1 cellular context compared by ENCODE assay signal in genomic region chr3:196287405-196288140, GRCh38.
TF ChIP-seq lines count a peak whose summit lies in the region.

Gene PCYT1A, minus strand, starts transcription at chr3:196287726. Its CDS starts 17,195 bp downstream, at chr3:196270531.

TF ChIP-seq in HepG2, 621 proteins besides CTCF, POLR2A, EP300 and RAD21 (continued from another document and continues in another):
- TF ChIP-seq, protein P1, sequence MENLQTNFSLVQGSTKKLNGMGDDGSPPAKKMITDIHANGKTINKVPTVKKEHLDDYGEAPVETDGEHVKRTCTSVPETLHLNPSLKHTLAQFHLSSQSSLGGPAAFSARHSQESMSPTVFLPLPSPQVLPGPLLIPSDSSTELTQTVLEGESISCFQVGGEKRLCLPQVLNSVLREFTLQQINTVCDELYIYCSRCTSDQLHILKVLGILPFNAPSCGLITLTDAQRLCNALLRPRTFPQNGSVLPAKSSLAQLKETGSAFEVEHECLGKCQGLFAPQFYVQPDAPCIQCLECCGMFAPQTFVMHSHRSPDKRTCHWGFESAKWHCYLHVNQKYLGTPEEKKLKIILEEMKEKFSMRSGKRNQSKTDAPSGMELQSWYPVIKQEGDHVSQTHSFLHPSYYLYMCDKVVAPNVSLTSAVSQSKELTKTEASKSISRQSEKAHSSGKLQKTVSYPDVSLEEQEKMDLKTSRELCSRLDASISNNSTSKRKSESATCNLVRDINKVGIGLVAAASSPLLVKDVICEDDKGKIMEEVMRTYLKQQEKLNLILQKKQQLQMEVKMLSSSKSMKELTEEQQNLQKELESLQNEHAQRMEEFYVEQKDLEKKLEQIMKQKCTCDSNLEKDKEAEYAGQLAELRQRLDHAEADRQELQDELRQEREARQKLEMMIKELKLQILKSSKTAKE (CRISPR knock-in tag; IDR thresholded peaks at IDR 0.05; ENCODE audit: borderline replicate concordance): peak; percentile 70
- no peak for TF ChIP-seq ATRX (CRISPR knock-in tag; IDR thresholded peaks at IDR 0.05; ENCODE audit: borderline replicate concordance)
- TF ChIP-seq HHEX (CRISPR knock-in tag; IDR thresholded peaks at IDR 0.05): no peak
- TF ChIP-seq, protein P2, sequence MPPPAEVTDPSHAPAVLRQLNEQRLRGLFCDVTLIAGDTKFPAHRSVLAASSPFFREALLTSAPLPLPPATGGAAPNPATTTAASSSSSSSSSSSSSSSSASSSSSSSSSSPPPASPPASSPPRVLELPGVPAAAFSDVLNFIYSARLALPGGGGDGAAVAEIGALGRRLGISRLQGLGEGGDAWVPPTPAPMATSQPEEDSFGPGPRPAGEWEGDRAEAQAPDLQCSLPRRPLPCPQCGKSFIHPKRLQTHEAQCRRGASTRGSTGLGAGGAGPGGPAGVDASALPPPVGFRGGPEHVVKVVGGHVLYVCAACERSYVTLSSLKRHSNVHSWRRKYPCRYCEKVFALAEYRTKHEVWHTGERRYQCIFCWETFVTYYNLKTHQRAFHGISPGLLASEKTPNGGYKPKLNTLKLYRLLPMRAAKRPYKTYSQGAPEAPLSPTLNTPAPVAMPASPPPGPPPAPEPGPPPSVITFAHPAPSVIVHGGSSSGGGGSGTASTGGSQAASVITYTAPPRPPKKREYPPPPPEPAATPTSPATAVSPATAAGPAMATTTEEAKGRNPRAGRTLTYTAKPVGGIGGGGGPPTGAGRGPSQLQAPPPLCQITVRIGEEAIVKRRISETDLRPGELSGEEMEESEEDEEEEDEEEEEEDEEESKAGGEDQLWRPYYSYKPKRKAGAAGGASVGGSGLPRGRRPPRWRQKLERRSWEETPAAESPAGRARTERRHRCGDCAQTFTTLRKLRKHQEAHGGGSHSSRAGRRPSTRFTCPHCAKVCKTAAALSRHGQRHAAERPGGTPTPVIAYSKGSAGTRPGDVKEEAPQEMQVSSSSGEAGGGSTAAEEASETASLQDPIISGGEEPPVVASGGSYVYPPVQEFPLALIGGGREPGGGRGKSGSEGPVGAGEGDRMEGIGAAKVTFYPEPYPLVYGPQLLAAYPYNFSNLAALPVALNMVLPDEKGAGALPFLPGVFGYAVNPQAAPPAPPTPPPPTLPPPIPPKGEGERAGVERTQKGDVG (CRISPR knock-in tag; IDR thresholded peaks at IDR 0.05; ENCODE audit: borderline replicate concordance): peak; percentile 88
- no peak for TF ChIP-seq ZNF180 (CRISPR knock-in tag; IDR thresholded peaks at IDR 0.05; ENCODE audit: borderline replicate concordance, low read depth)
- TF ChIP-seq CENPX (CRISPR knock-in tag; IDR thresholded peaks at IDR 0.05): no peak
- peak; percentile 57; the same call in 1 of the 2 replicates for TF ChIP-seq AFF4 (CRISPR knock-in tag; IDR thresholded peaks at IDR 0.05)
- peak; percentile 78; the same call in 1 of the 2 replicates for TF ChIP-seq JDP2 (CRISPR knock-in tag; IDR thresholded peaks at IDR 0.05; ENCODE audit: borderline replicate concordance)
- peak; percentile 14; the same call in 1 of the 2 replicates for TF ChIP-seq KLF9 (CRISPR knock-in tag; IDR thresholded peaks at IDR 0.05; ENCODE audit: low read depth)
- no peak for TF ChIP-seq PRMT3 (CRISPR knock-in tag; IDR thresholded peaks at IDR 0.05; ENCODE audit: borderline replicate concordance, low read depth)
- TF ChIP-seq, protein P3, sequence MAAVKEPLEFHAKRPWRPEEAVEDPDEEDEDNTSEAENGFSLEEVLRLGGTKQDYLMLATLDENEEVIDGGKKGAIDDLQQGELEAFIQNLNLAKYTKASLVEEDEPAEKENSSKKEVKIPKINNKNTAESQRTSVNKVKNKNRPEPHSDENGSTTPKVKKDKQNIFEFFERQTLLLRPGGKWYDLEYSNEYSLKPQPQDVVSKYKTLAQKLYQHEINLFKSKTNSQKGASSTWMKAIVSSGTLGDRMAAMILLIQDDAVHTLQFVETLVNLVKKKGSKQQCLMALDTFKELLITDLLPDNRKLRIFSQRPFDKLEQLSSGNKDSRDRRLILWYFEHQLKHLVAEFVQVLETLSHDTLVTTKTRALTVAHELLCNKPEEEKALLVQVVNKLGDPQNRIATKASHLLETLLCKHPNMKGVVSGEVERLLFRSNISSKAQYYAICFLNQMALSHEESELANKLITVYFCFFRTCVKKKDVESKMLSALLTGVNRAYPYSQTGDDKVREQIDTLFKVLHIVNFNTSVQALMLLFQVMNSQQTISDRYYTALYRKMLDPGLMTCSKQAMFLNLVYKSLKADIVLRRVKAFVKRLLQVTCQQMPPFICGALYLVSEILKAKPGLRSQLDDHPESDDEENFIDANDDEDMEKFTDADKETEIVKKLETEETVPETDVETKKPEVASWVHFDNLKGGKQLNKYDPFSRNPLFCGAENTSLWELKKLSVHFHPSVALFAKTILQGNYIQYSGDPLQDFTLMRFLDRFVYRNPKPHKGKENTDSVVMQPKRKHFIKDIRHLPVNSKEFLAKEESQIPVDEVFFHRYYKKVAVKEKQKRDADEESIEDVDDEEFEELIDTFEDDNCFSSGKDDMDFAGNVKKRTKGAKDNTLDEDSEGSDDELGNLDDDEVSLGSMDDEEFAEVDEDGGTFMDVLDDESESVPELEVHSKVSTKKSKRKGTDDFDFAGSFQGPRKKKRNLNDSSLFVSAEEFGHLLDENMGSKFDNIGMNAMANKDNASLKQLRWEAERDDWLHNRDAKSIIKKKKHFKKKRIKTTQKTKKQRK (IDR thresholded peaks at IDR 0.05; ENCODE audit: low read length): no peak
- TF ChIP-seq ZNF660 (CRISPR knock-in tag; IDR thresholded peaks at IDR 0.05; ENCODE audit: borderline replicate concordance, low read depth): no peak
- no peak for TF ChIP-seq ZSCAN25 (CRISPR knock-in tag; IDR thresholded peaks at IDR 0.05)
- peak; percentile 22; the same call in 1 of the 2 replicates for TF ChIP-seq ZNF616 (CRISPR knock-in tag; IDR thresholded peaks at IDR 0.05; ENCODE audit: low read depth)
- TF ChIP-seq NFE2L1 (CRISPR knock-in tag; IDR thresholded peaks at IDR 0.05; ENCODE audit: borderline replicate concordance): peak; percentile 95; the same call in 1 of the 2 replicates
- TF ChIP-seq TBX3 (IDR thresholded peaks at IDR 0.05; ENCODE audit: borderline replicate concordance): no peak
- no peak for TF ChIP-seq FOXK2 (IDR thresholded peaks at IDR 0.05)
- 0 out of 2 replicates have a peak, but pooled peaks have one; percentile 18 for TF ChIP-seq ZNF138 (CRISPR knock-in tag; IDR thresholded peaks at IDR 0.05; ENCODE audit: low read depth)
- TF ChIP-seq ZNF282 (IDR thresholded peaks at IDR 0.05; ENCODE audit: partially characterized antibody): no peak
- TF ChIP-seq ZNF34 (CRISPR knock-in tag; IDR thresholded peaks at IDR 0.05; ENCODE audit: borderline replicate concordance): no peak; the same call in 1 of the 2 replicates
- peak; percentile 42; the same call in 1 of the 2 replicates for TF ChIP-seq ZNF33A (CRISPR knock-in tag; IDR thresholded peaks at IDR 0.05; ENCODE audit: borderline replicate concordance)
- TF ChIP-seq CHCHD3 (CRISPR knock-in tag; IDR thresholded peaks at IDR 0.05): no peak; the same call in 1 of the 2 replicates
- TF ChIP-seq ZNF615 (CRISPR knock-in tag; IDR thresholded peaks at IDR 0.05; ENCODE audit: borderline replicate concordance): no peak
- peak; percentile 63 for TF ChIP-seq ZHX2 (IDR thresholded peaks at IDR 0.05; ENCODE audit: low read depth)
- no peak; the same call in none of the 2 replicates for TF ChIP-seq ZHX2 (CRISPR knock-in tag; IDR thresholded peaks at IDR 0.05; ENCODE audit: borderline replicate concordance)
- no peak for TF ChIP-seq ZNF446 (CRISPR knock-in tag; IDR thresholded peaks at IDR 0.05)
- no peak for TF ChIP-seq THYN1 (CRISPR knock-in tag; IDR thresholded peaks at IDR 0.05; ENCODE audit: borderline replicate concordance, low read depth)
- TF ChIP-seq, protein P4, sequence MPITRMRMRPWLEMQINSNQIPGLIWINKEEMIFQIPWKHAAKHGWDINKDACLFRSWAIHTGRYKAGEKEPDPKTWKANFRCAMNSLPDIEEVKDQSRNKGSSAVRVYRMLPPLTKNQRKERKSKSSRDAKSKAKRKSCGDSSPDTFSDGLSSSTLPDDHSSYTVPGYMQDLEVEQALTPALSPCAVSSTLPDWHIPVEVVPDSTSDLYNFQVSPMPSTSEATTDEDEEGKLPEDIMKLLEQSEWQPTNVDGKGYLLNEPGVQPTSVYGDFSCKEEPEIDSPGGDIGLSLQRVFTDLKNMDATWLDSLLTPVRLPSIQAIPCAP (CRISPR knock-in tag; IDR thresholded peaks at IDR 0.05; ENCODE audit: low read depth): no peak
- TF ChIP-seq ZBTB26 (CRISPR knock-in tag; IDR thresholded peaks at IDR 0.05; ENCODE audit: borderline replicate concordance): no peak
- TF ChIP-seq ZNF530 (CRISPR knock-in tag; IDR thresholded peaks at IDR 0.05; ENCODE audit: low read depth): no peak
- no peak; the same call in 1 of the 2 replicates for TF ChIP-seq ZNF235 (CRISPR knock-in tag; IDR thresholded peaks at IDR 0.05; ENCODE audit: borderline replicate concordance)
- peak; percentile 84 for TF ChIP-seq KDM2A (CRISPR knock-in tag; IDR thresholded peaks at IDR 0.05; ENCODE audit: borderline replicate concordance, low read depth)
- TF ChIP-seq NR2F2 (IDR thresholded peaks at IDR 0.05; ENCODE audit: borderline replicate concordance, low read depth): 0 out of 2 replicates have a peak, but pooled peaks have one; percentile 40
- TF ChIP-seq, protein P5, sequence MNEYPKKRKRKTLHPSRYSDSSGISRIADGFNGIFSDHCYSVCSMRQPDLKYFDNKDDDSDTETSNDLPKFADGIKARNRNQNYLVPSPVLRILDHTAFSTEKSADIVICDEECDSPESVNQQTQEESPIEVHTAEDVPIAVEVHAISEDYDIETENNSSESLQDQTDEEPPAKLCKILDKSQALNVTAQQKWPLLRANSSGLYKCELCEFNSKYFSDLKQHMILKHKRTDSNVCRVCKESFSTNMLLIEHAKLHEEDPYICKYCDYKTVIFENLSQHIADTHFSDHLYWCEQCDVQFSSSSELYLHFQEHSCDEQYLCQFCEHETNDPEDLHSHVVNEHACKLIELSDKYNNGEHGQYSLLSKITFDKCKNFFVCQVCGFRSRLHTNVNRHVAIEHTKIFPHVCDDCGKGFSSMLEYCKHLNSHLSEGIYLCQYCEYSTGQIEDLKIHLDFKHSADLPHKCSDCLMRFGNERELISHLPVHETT (CRISPR knock-in tag; conservative IDR thresholded peaks at IDR 0.05): peak; percentile 80; the same call in 1 of the 2 replicates
- 0 out of 2 replicates have a peak, but pooled peaks have one; percentile 56 for TF ChIP-seq MAF1 (CRISPR knock-in tag; IDR thresholded peaks at IDR 0.05; ENCODE audit: borderline replicate concordance)
